23 cellular contexts compared by ENCODE assay signal in genomic region chr6:82571431-82571830, GRCh38.
"Had no signal": no experiment of that assay in that cellular context is flagged by ENCODE, and none has a peak within 500 bp of the region (broad histone marks: within the 10 kb centered on the region; RNA-seq: fewer than 3 reads in every experiment).

No MANE protein-coding gene starts in this region.

- H3K9me3 ChIP-seq: colonic mucosa, psoas muscle had no signal

- H3K4me3 Mint-ChIP-seq: endodermal cell; natural killer cell; stimulated activated memory B cell treated with anti-CD40 and anti-IgM and Interleukin-4, amounts not matched to agents 10 μg/mL and 1 μg/mL and 100 μg/mL, for 72 hours; stimulated activated naive CD8-positive, alpha-beta T cell treated with anti-CD3 and anti-CD28 coated beads, Interleukin-15, Interleukin-2, amounts not matched to agents 100 ng/mL and 50 ng/mL, for 24 hours had no signal

- H3K36me3 ChIP-seq: colonic mucosa, spleen had no signal

- H3K9ac ChIP-seq: parathyroid adenoma had no signal

- H3K4me2 ChIP-seq: hepatocyte had no signal

- H3K27me3 Mint-ChIP-seq: stimulated activated memory B cell treated with anti-CD40 and anti-IgM and Interleukin-4, amounts not matched to agents 10 μg/mL and 1 μg/mL and 100 μg/mL, for 72 hours; stimulated activated naive CD8-positive, alpha-beta T cell treated with anti-CD3 and anti-CD28 coated beads, Interleukin-15, Interleukin-2, amounts not matched to agents 100 ng/mL and 50 ng/mL, for 24 hours had no signal

- H3K27ac ChIP-seq: colonic mucosa, foreskin keratinocyte, hepatocyte, parathyroid adenoma, psoas muscle, spleen had no signal

- H3K36me3 Mint-ChIP-seq: stimulated activated memory B cell treated with anti-CD40 and anti-IgM and Interleukin-4, amounts not matched to agents 10 μg/mL and 1 μg/mL and 100 μg/mL, for 72 hours had no signal

- H3K4me3 ChIP-seq: colonic mucosa, hepatocyte, psoas muscle, spleen had no signal

- H3K4me1 Mint-ChIP-seq: natural killer cell; stimulated activated memory B cell treated with anti-CD40 and anti-IgM and Interleukin-4, amounts not matched to agents 10 μg/mL and 1 μg/mL and 100 μg/mL, for 72 hours had no signal

- H2AFZ ChIP-seq: hepatocyte, parathyroid adenoma had no signal

- H3K27me3 ChIP-seq: colonic mucosa, foreskin keratinocyte, hepatocyte, spleen had no signal

- H3K27ac Mint-ChIP-seq: endodermal cell; natural killer cell; stimulated activated memory B cell treated with anti-CD40 and anti-IgM and Interleukin-4, amounts not matched to agents 10 μg/mL and 1 μg/mL and 100 μg/mL, for 72 hours; stimulated activated naive CD8-positive, alpha-beta T cell treated with anti-CD3 and anti-CD28 coated beads, Interleukin-15, Interleukin-2, amounts not matched to agents 100 ng/mL and 50 ng/mL, for 24 hours had no signal

- H3K79me2 ChIP-seq: hepatocyte, parathyroid adenoma had no signal

- H3K4me1 ChIP-seq: colonic mucosa, foreskin keratinocyte, parathyroid adenoma, psoas muscle, spleen had no signal

- FAIRE-seq: endothelial cell of umbilical vein had no signal

- DNase-seq: cerebellar nuclear complex; colonic mucosa; dermis blood vessel endothelial cell; effector CD4-positive, alpha-beta T cell; endodermal cell; erythroblast; foreskin keratinocyte; head of caudate nucleus; mammary epithelial cell; natural killer cell; psoas muscle; retina; spleen; stimulated activated CD4-positive, alpha-beta T cell treated with anti-CD3 and anti-CD28 coated beads, Interleukin-15, amount 100 ng/mL, for 24 hours; stimulated activated CD4-positive, alpha-beta T cell treated with anti-CD3 and anti-CD28 coated beads, Interleukin-1b, Interleukin-23, amount 100 ng/mL, for 48 hours; stimulated activated CD4-positive, alpha-beta T cell treated with anti-CD3 and anti-CD28 coated beads, Interleukin-4, amount 100 ng/mL, for 24 hours; trophoblast cell had no signal

- ATAC-seq: foreskin keratinocyte; natural killer cell; psoas muscle; sciatic nerve; stimulated activated memory B cell treated with anti-CD40 and anti-IgM and Interleukin-4, amounts not matched to agents 10 μg/mL and 1 μg/mL and 100 μg/mL, for 72 hours had no signal
